8 cellular contexts compared by ENCODE assay signal in the genomic region with DNA sequence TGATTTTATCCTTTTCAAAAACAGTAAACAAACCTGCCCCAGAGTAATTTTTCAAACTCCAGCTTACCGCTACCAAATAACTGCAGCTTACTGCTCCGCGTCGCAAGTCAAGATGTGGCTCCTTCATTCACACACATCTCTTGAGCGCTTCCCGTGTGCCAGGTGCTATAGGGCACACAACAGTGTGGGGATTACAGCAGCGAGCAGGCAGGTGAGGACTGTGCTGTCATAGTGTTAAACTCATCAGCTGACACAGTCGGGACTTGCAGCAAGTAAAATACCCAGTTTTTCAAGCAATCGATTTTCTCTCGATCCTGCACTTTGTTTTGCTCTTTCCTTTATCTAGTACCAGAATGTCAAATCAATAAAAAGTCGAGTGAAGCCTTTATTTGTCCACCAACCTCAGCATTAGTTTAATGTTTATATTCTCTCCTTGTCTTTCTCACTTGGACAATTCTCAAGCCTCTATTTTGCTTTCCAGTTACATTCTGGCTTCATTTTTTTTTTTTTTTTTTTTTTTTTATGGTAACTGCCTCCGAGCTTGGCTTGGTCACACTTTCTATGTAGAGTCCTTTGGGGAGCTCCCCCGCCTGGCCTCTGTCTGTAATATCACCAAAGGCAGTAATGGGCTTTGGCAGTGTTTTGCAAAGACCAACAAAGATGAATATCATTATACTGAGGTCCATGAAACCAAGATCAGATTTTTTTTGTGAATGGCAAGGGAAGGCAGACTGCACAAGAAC. TPM values are rescaled to one million over a fixed set of nuclear protein-coding genes. Genes with fewer than 3 reads are reported as not detected.
DNase-seq lines count a peak whose midpoint lies in the region; ATAC-seq and TF ChIP-seq lines count a peak whose summit lies in the region.

No MANE protein-coding gene starts in this region.

- no peaks in the 10 kb centered on the region for H3K9me3 ChIP-seq in gastrocnemius medialis

- no peaks in the 10 kb centered on the region for H3K27me3 ChIP-seq in gastrocnemius medialis

- TF ChIP-seq CTCF in gastrocnemius medialis (IDR thresholded peaks at IDR 0.05 in 4 of 5, conservative IDR thresholded peaks at IDR 0.05 in 1 of 5) = peak; percentile 39 to 64 (median 46)

- H3K27ac ChIP-seq in gastrocnemius medialis = peak overlapping the region; percentile 88 to 98 (median 94)

- intact Hi-C loops in gastrocnemius medialis (cut with DNase I; ENCODE audit: low total_unique reads) = loop anchor here (1.0 to 2.0 kb wide), 2 partner anchors 41 to 127 kb away; partner anchors contain the start of gene SPCS3

- H3K36me3 ChIP-seq in gastrocnemius medialis = no peaks in the 10 kb centered on the region

- in situ Hi-C loops in gastrocnemius medialis (cut with MboI; ENCODE audit: low sequenced_read_pairs in 4 of 4) = loop anchor here in 1 of 4 donors (5.0 kb wide), 1 partner anchor 125 kb away; no protein-coding TSS in a partner anchor

- DNase-seq in D341Med (ENCODE audit: low spot score) = peak; percentile 80
- DNase-seq in GM19238 (ENCODE audit: insufficient read length, low spot score) = peak; percentile 11
- DNase-seq in NCI-H524 treated with DMSO at 0.1 percent for 48 hours (lab: John Stamatoyannopoulos, UW) = peak; percentile 2
- peak in 29 of 56 donors; percentile 1 to 64 (median 12) for DNase-seq in amygdala (lab: John Stamatoyannopoulos, UW)
- DNase-seq in hepatic stellate cell (ENCODE audit: low spot score) = peak; percentile 37
- DNase-seq in gastrocnemius medialis = peak; percentile 38 to 73
- no peak for DNase-seq in T-helper 9 cell

- ATAC-seq in HG03354 (IDR thresholded peaks at IDR 0.05; ENCODE audit: poor library complexity, severe bottlenecking, unreplicated experiment) (peak; percentile 93), gastrocnemius medialis (peak; percentile 64 to 69)

- H3K4me3 ChIP-seq in gastrocnemius medialis = peak overlapping the region; percentile 27 to 36 (median 28)

- no peak for TF ChIP-seq POLR2A in gastrocnemius medialis (IDR thresholded peaks at IDR 0.05)

- H3K4me1 ChIP-seq in gastrocnemius medialis = peaks cover 0 to 43% of the 10 kb centered on the region in 2 donors

RNA-seq across cellular contexts. Expression of gene ASB5, which starts 8.3 kb away (rescaled TPM):
- total RNA-seq in gastrocnemius medialis = 100 to 1,000 TPM in 3 of 4 donors, 10 to 100 TPM in 1; 48.7 to 284 (median 179) TPM

RNA-seq across cellular contexts. Expression of gene SPCS3, which starts 42.4 kb away (rescaled TPM):
- total RNA-seq in gastrocnemius medialis = 10 to 100 TPM; 25.7 to 37.7 (median 34.7) TPM
